ENCODE assay signal across 19 cellular contexts in the genomic region with DNA sequence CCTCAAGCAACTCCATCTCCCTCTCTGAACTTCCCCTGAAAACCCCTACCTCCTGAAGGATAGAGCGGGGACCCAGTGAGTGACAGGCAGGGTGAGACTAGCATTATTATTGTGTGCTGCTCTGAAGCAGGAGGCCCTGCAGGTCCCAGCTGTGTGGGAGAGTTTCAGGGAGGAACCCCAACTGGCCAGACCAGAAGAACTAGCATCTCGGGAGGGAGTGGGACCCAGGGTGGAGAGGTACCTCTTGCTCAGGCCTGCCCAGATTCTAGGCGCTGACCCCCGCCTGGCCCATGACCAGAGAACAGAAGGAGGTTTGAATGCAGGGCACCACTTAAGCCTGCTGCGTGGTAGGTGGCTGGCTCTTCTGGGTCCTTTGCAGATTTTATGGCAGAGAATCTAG. TPM values are rescaled to one million over a fixed set of nuclear protein-coding genes. Genes with fewer than 3 reads are reported as not detected.
DNase-seq lines count a peak whose midpoint lies in the region; ATAC-seq and TF ChIP-seq lines count a peak whose summit lies in the region.
"Had no signal": no experiment of that assay in that cellular context is flagged by ENCODE, and none has a peak within 500 bp of the region (broad histone marks: within the 10 kb centered on the region; RNA-seq: fewer than 3 reads in every experiment).

No MANE protein-coding gene starts in this region.

- H3K9me3 Mint-ChIP-seq in activated naive CD8-positive, alpha-beta T cell treated with anti-CD3 and anti-CD28 coated beads for 36 hours: no peaks in the 10 kb centered on the region
- no peaks in the 10 kb centered on the region for H3K9me3 Mint-ChIP-seq in nephron progenitor cell

- H3K27ac Mint-ChIP-seq in activated naive CD8-positive, alpha-beta T cell treated with anti-CD3 and anti-CD28 coated beads for 36 hours: peak overlapping the region; percentile 38
- peak overlapping the region; percentile 29 for H3K27ac Mint-ChIP-seq in nephron progenitor cell

- no peak for TF ChIP-seq CTCF in nephron progenitor cell (IDR thresholded peaks at IDR 0.05)

- ATAC-seq in HG03280 (IDR thresholded peaks at IDR 0.05; ENCODE audit: unreplicated experiment): no peak
- no peak for ATAC-seq in GM21619 (IDR thresholded peaks at IDR 0.05; ENCODE audit: unreplicated experiment)
- ATAC-seq: lower lobe of right lung had no signal

- peaks cover 9% of the 10 kb centered on the region for H3K36me3 Mint-ChIP-seq in activated naive CD8-positive, alpha-beta T cell treated with anti-CD3 and anti-CD28 coated beads for 36 hours
- H3K36me3 Mint-ChIP-seq in nephron progenitor cell (ENCODE audit: low read depth): peaks cover 5% of the 10 kb centered on the region

- no peaks in the 10 kb centered on the region for H3K27me3 Mint-ChIP-seq in activated naive CD8-positive, alpha-beta T cell treated with anti-CD3 and anti-CD28 coated beads for 36 hours
- H3K27me3 Mint-ChIP-seq in nephron progenitor cell (ENCODE audit: low read depth, poor library complexity): peaks cover 31% of the 10 kb centered on the region

- no peak overlapping the region for H3K4me3 Mint-ChIP-seq in activated naive CD8-positive, alpha-beta T cell treated with anti-CD3 and anti-CD28 coated beads for 36 hours
- no peak overlapping the region for H3K4me3 Mint-ChIP-seq in nephron progenitor cell

- DNase-seq in HT-29 (ENCODE audit: low spot score) (peak; percentile 19), nephron progenitor cell (no peak), EL (no peak)
- DNase-seq in activated naive CD8-positive, alpha-beta T cell treated with anti-CD3 and anti-CD28 coated beads for 36 hours: no peak
- DNase-seq: brain microvascular endothelial cell; colonic mucosa; DND-41; hippocampal formation; lower lobe of right lung; NCI-H526 treated with DMSO at 0.1 percent for 48 hours; nucleus accumbens; stimulated activated CD8-positive, alpha-beta memory T cell treated with anti-CD3 and anti-CD28 coated beads, Interleukin-4, amount 100 ng/mL, for 48 hours had no signal

- peaks cover 49% of the 10 kb centered on the region for H3K4me1 Mint-ChIP-seq in activated naive CD8-positive, alpha-beta T cell treated with anti-CD3 and anti-CD28 coated beads for 36 hours
- H3K4me1 Mint-ChIP-seq in nephron progenitor cell: peaks cover 26% of the 10 kb centered on the region

RNA-seq across cellular contexts. Expression of gene LYPD3, which starts 5.7 kb away (rescaled TPM):
- total RNA-seq in HT-29 (2014; rRNA removed; shearing (Covaris generic)): 0.05 and 0.78 TPM in 2 replicates
- total RNA-seq in activated naive CD8-positive, alpha-beta T cell treated with anti-CD3 and anti-CD28 coated beads for 36 hours: 1 to 10 TPM; 5.2 to 5.3 TPM

RNA-seq across cellular contexts. Expression of gene PHLDB3, which starts 33.5 kb away (rescaled TPM):
- total RNA-seq in HT-29 (2014; rRNA removed; shearing (Covaris generic)): 45.7 and 52.4 TPM in 2 replicates
- 10 to 100 TPM; 12.7 to 13.1 TPM for total RNA-seq in activated naive CD8-positive, alpha-beta T cell treated with anti-CD3 and anti-CD28 coated beads for 36 hours

RNA-seq across cellular contexts. Expression of gene ETHE1, which starts 55.9 kb away (rescaled TPM):
- 179 and 190 TPM in 2 replicates for total RNA-seq in HT-29 (2014; rRNA removed; shearing (Covaris generic))
- total RNA-seq in activated naive CD8-positive, alpha-beta T cell treated with anti-CD3 and anti-CD28 coated beads for 36 hours: 10 to 100 TPM; 41.5 to 44.8 TPM

RNA-seq across cellular contexts. Expression of gene TEX101, which starts 56.4 kb away (rescaled TPM):
- total RNA-seq in HT-29 (2014; rRNA removed; shearing (Covaris generic)): not detected in 2 replicates
- total RNA-seq in activated naive CD8-positive, alpha-beta T cell treated with anti-CD3 and anti-CD28 coated beads for 36 hours: not detected
- total RNA-seq: activated CD8-positive, alpha-beta memory T cell treated with anti-CD3 and anti-CD28 coated beads for 36 hours; fibroblast of villous mesenchyme; H1; lower lobe of right lung; renal cortical epithelial cell; urinary bladder had no signal
